8 cellular contexts compared by ENCODE assay signal in the genomic region with DNA sequence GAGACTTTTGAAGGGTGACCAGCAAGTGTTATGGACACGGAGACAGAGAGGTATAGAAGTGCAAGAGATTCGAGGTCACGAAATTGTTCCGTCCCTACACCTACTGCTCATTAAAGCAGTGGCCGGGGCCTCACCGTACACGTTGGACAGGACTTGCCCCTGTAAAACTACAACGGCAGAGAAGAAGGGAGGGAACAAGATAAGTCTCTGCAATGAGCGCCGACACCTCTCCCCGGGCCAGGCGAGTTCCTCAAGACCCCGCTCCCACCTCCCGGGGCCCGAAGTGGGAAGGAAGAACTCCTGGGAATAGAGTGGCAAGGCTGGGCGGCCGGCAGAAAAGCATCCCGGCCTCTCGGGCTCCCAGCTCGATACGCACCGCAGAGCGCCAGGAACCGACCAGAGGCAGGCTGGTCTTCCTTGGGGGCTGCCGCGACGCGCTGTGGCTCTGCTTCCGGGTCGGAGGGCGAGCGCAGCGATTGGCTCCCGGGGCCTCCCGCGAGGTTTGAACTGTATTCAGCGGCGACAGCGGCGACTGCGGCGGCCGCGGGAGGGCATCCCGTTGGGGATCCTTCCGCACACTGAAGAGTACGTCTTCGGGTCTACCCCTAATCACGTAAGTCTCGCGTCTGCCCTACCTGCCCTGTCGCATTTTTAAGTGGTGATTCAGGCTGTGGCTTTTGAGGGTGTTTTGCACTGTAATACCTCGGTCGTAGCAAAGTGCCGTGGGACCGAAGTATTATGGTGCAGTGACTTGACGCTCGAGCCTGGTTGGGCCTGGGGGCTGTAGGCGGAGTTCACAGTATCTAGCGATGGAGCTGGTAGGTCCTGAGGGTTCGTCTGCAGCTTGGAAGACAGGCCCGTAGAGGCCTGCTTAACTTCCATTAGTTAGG. TPM values are rescaled to one million over a fixed set of nuclear protein-coding genes. Genes with fewer than 3 reads are reported as not detected.
A peak's percentile ranks its signal among the peaks of the same experiment; 100 is the strongest.
DNase-seq lines count a peak whose midpoint lies in the region; ATAC-seq and TF ChIP-seq lines count a peak whose summit lies in the region.

A gene with protein sequence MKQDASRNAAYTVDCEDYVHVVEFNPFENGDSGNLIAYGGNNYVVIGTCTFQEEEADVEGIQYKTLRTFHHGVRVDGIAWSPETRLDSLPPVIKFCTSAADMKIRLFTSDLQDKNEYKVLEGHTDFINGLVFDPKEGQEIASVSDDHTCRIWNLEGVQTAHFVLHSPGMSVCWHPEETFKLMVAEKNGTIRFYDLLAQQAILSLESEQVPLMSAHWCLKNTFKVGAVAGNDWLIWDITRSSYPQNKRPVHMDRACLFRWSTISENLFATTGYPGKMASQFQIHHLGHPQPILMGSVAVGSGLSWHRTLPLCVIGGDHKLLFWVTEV (minus strand): TSS at position 441 of the 890 bp plus-strand sequence. CDS start 1,596 bp downstream, outside the sequence.
A gene with protein sequence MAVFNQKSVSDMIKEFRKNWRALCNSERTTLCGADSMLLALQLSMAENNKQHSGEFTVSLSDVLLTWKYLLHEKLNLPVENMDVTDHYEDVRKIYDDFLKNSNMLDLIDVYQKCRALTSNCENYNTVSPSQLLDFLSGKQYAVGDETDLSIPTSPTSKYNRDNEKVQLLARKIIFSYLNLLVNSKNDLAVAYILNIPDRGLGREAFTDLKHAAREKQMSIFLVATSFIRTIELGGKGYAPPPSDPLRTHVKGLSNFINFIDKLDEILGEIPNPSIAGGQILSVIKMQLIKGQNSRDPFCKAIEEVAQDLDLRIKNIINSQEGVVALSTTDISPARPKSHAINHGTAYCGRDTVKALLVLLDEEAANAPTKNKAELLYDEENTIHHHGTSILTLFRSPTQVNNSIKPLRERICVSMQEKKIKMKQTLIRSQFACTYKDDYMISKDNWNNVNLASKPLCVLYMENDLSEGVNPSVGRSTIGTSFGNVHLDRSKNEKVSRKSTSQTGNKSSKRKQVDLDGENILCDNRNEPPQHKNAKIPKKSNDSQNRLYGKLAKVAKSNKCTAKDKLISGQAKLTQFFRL (plus strand): TSS at position 510 of the 890 bp plus-strand sequence. CDS start 3,706 bp downstream, outside the sequence.

- no peak for TF ChIP-seq CTCF in activated B cell treated with CpG ODN at 0.5 μM for 24 hours (IDR thresholded peaks at IDR 0.05)

- peak within 1 kb of the TSS; percentile 91 for H3K27ac Mint-ChIP-seq in activated B cell treated with CpG ODN at 0.5 μM for 24 hours

- POLR2A ChIA-PET in activated B cell treated with CpG ODN at 0.5 μM for 24 hours (lab: Charles Lee) = interaction anchor here (0.6 to 3.2 kb wide), 3 partner anchors 58 to 1810 kb away, joined by 3 to 16 read pairs (median 3); a partner anchor contains a TSS

- peaks cover 12% of the 10 kb centered on the region for H3K4me1 Mint-ChIP-seq in activated B cell treated with CpG ODN at 0.5 μM for 24 hours

- intact Hi-C loops in activated B cell treated with CpG ODN at 0.5 μM for 24 hours (cut with micrococcal nuclease) = loop anchor here (1.0 to 2.0 kb wide), 7 partner anchors 58 to 839 kb away; a partner anchor contains a TSS

- ATAC-seq in GM18907 (IDR thresholded peaks at IDR 0.05; ENCODE audit: unreplicated experiment) (peak; percentile 98), HG03159 (IDR thresholded peaks at IDR 0.05; ENCODE audit: unreplicated experiment) (peak; percentile 96), activated B cell treated with CpG ODN at 0.5 μM for 24 hours (ENCODE audit: low read depth) (peak; percentile 98)

- DNase-seq in AG08396 (ENCODE audit: low spot score) (peak; percentile 94), NCI-H226 (peak; percentile 81), activated B cell treated with CpG ODN at 0.5 μM for 24 hours (peak; percentile 90), iris pigment epithelial cell (ENCODE audit: low read depth) (peak; percentile 87)
- peak; percentile 90 for DNase-seq in central memory CD4-positive, alpha-beta T cell
- DNase-seq in stimulated activated CD4-positive, alpha-beta T cell treated with anti-CD3 and anti-CD28 coated beads, Interleukin-12 subunit alpha, Interleukin-12 subunit beta, amount 100 ng/mL, for 24 hours (ENCODE audit: low read depth in 2 of 2) = peak; percentile 81 to 84

- H3K36me3 Mint-ChIP-seq in activated B cell treated with CpG ODN at 0.5 μM for 24 hours (ENCODE audit: low read depth) = peaks cover 18% of the 10 kb centered on the region

- H3K27me3 Mint-ChIP-seq in activated B cell treated with CpG ODN at 0.5 μM for 24 hours = no peaks in the 10 kb centered on the region

- CTCF ChIA-PET in activated B cell treated with CpG ODN at 0.5 μM for 24 hours (lab: Charles Lee) = interaction anchor here (0.9 kb wide), 1 partner anchor 346 kb away, joined by 3 read pairs; no protein-coding TSS in a partner anchor

- H3K4me3 Mint-ChIP-seq in activated B cell treated with CpG ODN at 0.5 μM for 24 hours = peak within 1 kb of the TSS; percentile 95

- H3K9me3 Mint-ChIP-seq in activated B cell treated with CpG ODN at 0.5 μM for 24 hours = no peaks in the 10 kb centered on the region

RNA-seq across cellular contexts. Expression of the first gene that starts in this region (rescaled TPM):
- total RNA-seq in activated B cell treated with CpG ODN at 0.5 μM for 24 hours = 27.0 and 29.9 TPM in 2 replicates

RNA-seq across cellular contexts. Expression of the second gene that starts in this region (rescaled TPM):
- 4.6 and 5.0 TPM in 2 replicates for total RNA-seq in activated B cell treated with CpG ODN at 0.5 μM for 24 hours

Comparison
In these comparisons a context has a peak if more than half of its experiments do, and no peak if none do; other contexts are left out.
1. Peak in every context shown above with its lines: DNase-seq and ATAC-seq.